In genomic region chr1:164256456-164256855, GRCh38 we compare ENCODE assay signal across 31 cellular contexts.
"Had no signal": no experiment of that assay in that cellular context is flagged by ENCODE, and none has a peak within 500 bp of the region (broad histone marks: within the 10 kb centered on the region; RNA-seq: fewer than 3 reads in every experiment).

No MANE protein-coding gene starts in this region.

- H3K36me3 ChIP-seq: brain microvascular endothelial cell, cardiac muscle cell, WERI-Rb-1 had no signal

- H3K27ac ChIP-seq: brain microvascular endothelial cell, cardiac muscle cell, KMS-11, WERI-Rb-1 had no signal

- H3K4me3 ChIP-seq: cardiac muscle cell had no signal

- H3K27me3 ChIP-seq: brain microvascular endothelial cell, cardiac muscle cell had no signal

- DNase-seq: activated CD4-positive, alpha-beta memory T cell treated with anti-CD3 and anti-CD28 coated beads, Interleukin-2, amount 10 ng/mL, durations not matched to agents 7 days and 5 days; activated CD4-positive, alpha-beta T cell treated with anti-CD3 and anti-CD28 coated beads for 1 hour; activated CD4-positive, alpha-beta T cell treated with anti-CD3 and anti-CD28 coated beads for 48 hours; activated CD4-positive, CD25-positive, alpha-beta regulatory T cell; activated CD8-positive, alpha-beta memory T cell treated with anti-CD3 and anti-CD28 coated beads for 24 hours; activated CD8-positive, alpha-beta memory T cell treated with anti-CD3 and anti-CD28 coated beads, Interleukin-2, amount 10 ng/mL, durations not matched to agents 7 days and 5 days; activated CD8-positive, alpha-beta memory T cell treated with anti-CD3 and anti-CD28 coated beads, Interleukin-2, amount 50 U/mL, for 48 hours; activated effector memory CD4-positive, alpha-beta T cell treated with anti-CD3 and anti-CD28 coated beads, Interleukin-2, amount 50 U/mL, for 16 hours; activated naive CD4-positive, alpha-beta T cell; activated naive CD4-positive, alpha-beta T cell treated with anti-CD3 and anti-CD28 coated beads, Interleukin-2, amount 50 U/mL, for 16 hours; activated naive CD8-positive, alpha-beta T cell treated with anti-CD3 and anti-CD28 coated beads for 36 hours; activated T-cell treated with anti-CD3 and anti-CD28 coated beads, Interleukin-2, amount 50 U/mL, for 48 hours; amniotic stem cell; aorta; brain microvascular endothelial cell; NCI-H1105; NCI-H1417 treated with DMSO at 0.1 percent for 48 hours; NCI-H1930; NCI-H2081 treated with DMSO at 0.1 percent for 48 hours; NCI-H345; NCI-H526; NCI-H748 treated with DMSO at 0.1 percent for 48 hours; NK-92 treated with Interleukin-12 subunit alpha and Interleukin-12 subunit beta, amount 100 ng/mL, for 24 hours; Right ventricle myocardium superior; SW 1271; T-helper 1 cell; T-helper 2 cell; T-helper 9 cell; WERI-Rb-1 had no signal
